ENCODE assay signal across 11 cellular contexts in genomic region chr6:163579111-163579879, GRCh38.
DNase-seq lines count a peak whose midpoint lies in the region; ATAC-seq, FAIRE-seq and TF ChIP-seq lines count a peak whose summit lies in the region.
"Had no signal": no experiment of that assay in that cellular context is flagged by ENCODE, and none has a peak within 500 bp of the region (broad histone marks: within the 10 kb centered on the region; RNA-seq: fewer than 3 reads in every experiment).

No MANE protein-coding gene starts in this region.

- H3K4me1 ChIP-seq in NT2/D1 (ENCODE audit: insufficient read depth, insufficient read length) (no peaks in the 10 kb centered on the region), gastroesophageal sphincter (peaks cover 0 to 13% (median 0%) of the 10 kb centered on the region in 3 donors)

- no peak overlapping the region for H3K9ac ChIP-seq in NT2/D1 (ENCODE audit: insufficient read length, low read depth)

- H3K27me3 ChIP-seq in NT2/D1 (ENCODE audit: insufficient read depth, insufficient read length) (no peaks in the 10 kb centered on the region), gastroesophageal sphincter (no peaks in the 10 kb centered on the region)

- FAIRE-seq in H54 (lab: Jason Lieb, UNC), result no peak
- FAIRE-seq: HTR-8/SVneo, islet of Langerhans had no signal

- WGBS in gastroesophageal sphincter (ENCODE audit: low coverage in 1 of 2), 2 donors, result 66 to 73% methylated on average over 7 to 12 of the region's 13 CpGs

- no peaks in the 10 kb centered on the region for H3K9me3 ChIP-seq in NT2/D1 (ENCODE audit: insufficient read depth, low read length)
- no peaks in the 10 kb centered on the region for H3K9me3 ChIP-seq in gastroesophageal sphincter

- no peak for TF ChIP-seq EP300 in gastroesophageal sphincter (IDR thresholded peaks at IDR 0.05)

- TF ChIP-seq POLR2A in gastroesophageal sphincter (IDR thresholded peaks at IDR 0.05) (no peak), H54 (IDR thresholded peaks at IDR 0.05; ENCODE audit: low read depth, low read length) (no peak)

- peaks cover 13% of the 10 kb centered on the region for H3K36me3 Mint-ChIP-seq in nephron (ENCODE audit: low read depth)
- H3K36me3 Mint-ChIP-seq in activated CD4-positive, alpha-beta memory T cell treated with anti-CD3 and anti-CD28 coated beads, Interleukin-2, amount 10 ng/mL, durations not matched to agents 7 days and 5 days (ENCODE audit: low read depth), result no peaks in the 10 kb centered on the region

- no peaks in the 10 kb centered on the region for H3K27me3 Mint-ChIP-seq in nephron (ENCODE audit: low read depth)
- no peaks in the 10 kb centered on the region for H3K27me3 Mint-ChIP-seq in activated CD4-positive, alpha-beta memory T cell treated with anti-CD3 and anti-CD28 coated beads, Interleukin-2, amount 10 ng/mL, durations not matched to agents 7 days and 5 days

- H3K4me3 Mint-ChIP-seq in nephron, result no peak overlapping the region
- H3K4me3 Mint-ChIP-seq in activated CD4-positive, alpha-beta memory T cell treated with anti-CD3 and anti-CD28 coated beads, Interleukin-2, amount 10 ng/mL, durations not matched to agents 7 days and 5 days, result no peak overlapping the region

- CTCF ChIA-PET in activated CD4-positive, alpha-beta memory T cell treated with anti-CD3 and anti-CD28 coated beads, Interleukin-2, amount 10 ng/mL, durations not matched to agents 7 days and 5 days (lab: Charles Lee), result no interaction called here

- peaks cover 42% of the 10 kb centered on the region for H3K4me1 Mint-ChIP-seq in nephron
- H3K4me1 Mint-ChIP-seq in activated CD4-positive, alpha-beta memory T cell treated with anti-CD3 and anti-CD28 coated beads, Interleukin-2, amount 10 ng/mL, durations not matched to agents 7 days and 5 days, result no peaks in the 10 kb centered on the region

- H3K27ac Mint-ChIP-seq in nephron, result peak overlapping the region in 2 of 3 experiments; percentile 9 to 26
- H3K27ac Mint-ChIP-seq in activated CD4-positive, alpha-beta memory T cell treated with anti-CD3 and anti-CD28 coated beads, Interleukin-2, amount 10 ng/mL, durations not matched to agents 7 days and 5 days, result no peak overlapping the region

- H3K36me3 ChIP-seq in NT2/D1 (ENCODE audit: insufficient read depth, insufficient read length, low read length) (peaks cover 7% of the 10 kb centered on the region), gastroesophageal sphincter (peaks cover 0 to 15% of the 10 kb centered on the region in 2 donors)

- POLR2A ChIA-PET in activated CD4-positive, alpha-beta memory T cell treated with anti-CD3 and anti-CD28 coated beads, Interleukin-2, amount 10 ng/mL, durations not matched to agents 7 days and 5 days (lab: Charles Lee), result no interaction called here

- no peak overlapping the region for H3K4me3 ChIP-seq in NT2/D1 (ENCODE audit: insufficient read length, low read depth)
- no peak overlapping the region for H3K4me3 ChIP-seq in gastroesophageal sphincter

- peaks cover 3% of the 10 kb centered on the region for H3K9me3 Mint-ChIP-seq in nephron
- no peaks in the 10 kb centered on the region for H3K9me3 Mint-ChIP-seq in activated CD4-positive, alpha-beta memory T cell treated with anti-CD3 and anti-CD28 coated beads, Interleukin-2, amount 10 ng/mL, durations not matched to agents 7 days and 5 days

- peak; percentile 25 for ATAC-seq in gastroesophageal sphincter
- ATAC-seq in HG03196 (IDR thresholded peaks at IDR 0.05; ENCODE audit: unreplicated experiment), result no peak

- H3K27ac ChIP-seq in gastroesophageal sphincter, result no peak overlapping the region

- DNase-seq in Ammon's horn (ENCODE audit: low spot score) (peak; percentile 71), NT2/D1 (ENCODE audit: low read depth, low spot score) (peak; percentile 8), H54 (ENCODE audit: insufficient read length, low spot score) (no peak), cerebellum (ENCODE audit: low spot score) (no peak)
- DNase-seq in activated CD4-positive, alpha-beta memory T cell treated with anti-CD3 and anti-CD28 coated beads, Interleukin-2, amount 10 ng/mL, durations not matched to agents 7 days and 5 days, result no peak
- DNase-seq: stimulated activated CD4-positive, alpha-beta T cell treated with anti-CD3 and anti-CD28 coated beads, Interleukin-4, amount 100 ng/mL, for 4 hours had no signal

- no peak for TF ChIP-seq CTCF in gastroesophageal sphincter (IDR thresholded peaks at IDR 0.05)
- TF ChIP-seq CTCF in nephron (IDR thresholded peaks at IDR 0.05; ENCODE audit: unreplicated experiment in 3 of 3), result no peak

Comparison
In these comparisons a context has a peak if more than half of its experiments do, and no peak if none do; other contexts are left out.
1. DNase-seq: peak in Ammon's horn (single experiment) and NT2/D1 (single experiment); none in activated CD4-positive, alpha-beta memory T cell treated with anti-CD3 and anti-CD28 coated beads, Interleukin-2, amount 10 ng/mL, durations not matched to agents 7 days and 5 days (single experiment), H54 (single experiment) and cerebellum (single experiment).